ENCODE assay signal across 8 cellular contexts in genomic region chr2:187553908-187554703, GRCh38. TPM values are rescaled to one million over a fixed set of nuclear protein-coding genes. Genes with fewer than 3 reads are reported as not detected.
DNase-seq lines count a peak whose midpoint lies in the region; ATAC-seq, FAIRE-seq and TF ChIP-seq lines count a peak whose summit lies in the region.

Gene TFPI (minus strand): TSS chr2:187554435. CDS start chr2:187503768, 50,667 bp downstream.

- H3K36me3 ChIP-seq in Panc1 (ENCODE audit: control insufficient read depth, insufficient read depth, low read length) = peaks cover 7% of the 10 kb centered on the region
- H3K36me3 ChIP-seq in endothelial cell of umbilical vein (ENCODE audit: control insufficient read depth in 2 of 2, extremely low read depth in 1 of 2, insufficient read depth in 2 of 2, low read length in 2 of 2) = no peaks in the 10 kb centered on the region
- no peaks in the 10 kb centered on the region for H3K36me3 ChIP-seq in mucosa of rectum (ENCODE audit: control insufficient read depth in 2 of 2, insufficient read depth in 2 of 2, low read length in 2 of 2)

- intact Hi-C loops in Panc1 (cut with micrococcal nuclease; ENCODE audit: unreplicated experiment) (no loop called here), endothelial cell of umbilical vein (cut with micrococcal nuclease) (loop anchor here (1.0 to 5.0 kb wide), 7 partner anchors 13 to 292 kb away; partner anchors contain the start of gene CALCRL)

- peak within 1 kb of the TSS; percentile 86 for H3K4me2 ChIP-seq in endothelial cell of umbilical vein (ENCODE audit: insufficient read depth, low read length)

- FAIRE-seq in endothelial cell of umbilical vein (lab: Jason Lieb, UNC) = peak; percentile 83

- peaks cover 50% of the 10 kb centered on the region for H3K79me2 ChIP-seq in endothelial cell of umbilical vein (ENCODE audit: control insufficient read depth, insufficient read depth, low read length)

- DNase-seq in EL = peak; percentile 76
- DNase-seq in Panc1 (ENCODE audit: low read depth, low spot score) = no peak
- peak; percentile 93 for DNase-seq in endothelial cell of umbilical vein (ENCODE audit: low read depth, low spot score)
- no peak for DNase-seq in cortex of kidney (lab: John Stamatoyannopoulos, UW)
- DNase-seq in NCI-H1694 (lab: John Stamatoyannopoulos, UW) = no peak
- no peak for DNase-seq in NCI-H1105 treated with DMSO at 0.1 percent for 48 hours (lab: John Stamatoyannopoulos, UW)

- H3K27ac ChIP-seq in Panc1 (ENCODE audit: low read length) = peak within 1 kb of the TSS; percentile 98
- H3K27ac ChIP-seq in endothelial cell of umbilical vein (ENCODE audit: insufficient read depth, low read depth, low read length) = peak within 1 kb of the TSS; percentile 87
- peak within 1 kb of the TSS; percentile 43 to 57 for H3K27ac ChIP-seq in mucosa of rectum (ENCODE audit: low read depth in 2 of 2, low read length in 2 of 2)

- POLR2A ChIA-PET in Panc1 (lab: Charles Lee) = interaction anchor here (0.6 kb wide), 1 partner anchor 12 kb away, joined by 3 read pairs; no protein-coding TSS in a partner anchor
- POLR2A ChIA-PET in endothelial cell of umbilical vein (lab: Charles Lee) = interaction anchor here (0.6 to 2.1 kb wide), 5 partner anchors 7 to 53 kb away, joined by 3 to 14 read pairs (median 4); no protein-coding TSS in a partner anchor

- H3K4me3 ChIP-seq in Panc1 (ENCODE audit: low read depth in 2 of 2, low read length in 2 of 2) = peak within 1 kb of the TSS; percentile 78 to 83
- H3K4me3 ChIP-seq in endothelial cell of umbilical vein (replicated peaks in 1 of 3; ENCODE audit: insufficient read depth in 1 of 3, low read depth in 1 of 3, low read length in 3 of 3) = peak within 1 kb of the TSS; percentile 82 to 95 (median 87)
- H3K4me3 ChIP-seq in mucosa of rectum (ENCODE audit: low read length in 2 of 2) = peak within 1 kb of the TSS; percentile 49 to 75

- in situ Hi-C loops in Panc1 (cut with HindIII; ENCODE audit: low pct_unique_long_range_greater_than_20kb, low sequenced_read_pairs) = no loop called here

- H3K27me3 ChIP-seq in Panc1 (ENCODE audit: control insufficient read depth, insufficient read depth, low read length) = no peaks in the 10 kb centered on the region
- H3K27me3 ChIP-seq in endothelial cell of umbilical vein (ENCODE audit: control insufficient read depth in 2 of 2, insufficient read depth in 2 of 2, low read length in 2 of 2) = no peaks in the 10 kb centered on the region
- H3K27me3 ChIP-seq in mucosa of rectum (ENCODE audit: control insufficient read depth in 2 of 2, insufficient read depth in 2 of 2, low read length in 2 of 2) = no peaks in the 10 kb centered on the region

- peak; percentile 90 for ATAC-seq in Panc1
- ATAC-seq in HG02763 (IDR thresholded peaks at IDR 0.05; ENCODE audit: unreplicated experiment) = no peak

- no peaks in the 10 kb centered on the region for H3K9me1 ChIP-seq in endothelial cell of umbilical vein (replicated peaks; ENCODE audit: control insufficient read depth, extremely low read depth, insufficient read depth, low read length)

- H3K9ac ChIP-seq in endothelial cell of umbilical vein (replicated peaks; ENCODE audit: extremely low read depth, insufficient read depth, low read length) (peak within 1 kb of the TSS; percentile 98), mucosa of rectum (ENCODE audit: low read depth in 1 of 2, low read length in 2 of 2) (peak within 1 kb of the TSS; percentile 47 to 72)

- BruUV-seq in Panc1 (replicated peaks; lab: Mats Ljungman, UMichigan) (no TSS peak), endothelial cell of umbilical vein (replicated peaks; lab: Mats Ljungman, UMichigan) (TSS peak; percentile 60)

- H2AFZ ChIP-seq in endothelial cell of umbilical vein (ENCODE audit: low read depth, low read length) = no peak within 1 kb of the TSS

- no peaks in the 10 kb centered on the region for H3K9me3 ChIP-seq in Panc1 (ENCODE audit: control insufficient read depth, insufficient read depth, low read depth, low read length)
- no peaks in the 10 kb centered on the region for H3K9me3 ChIP-seq in endothelial cell of umbilical vein (replicated peaks; ENCODE audit: control insufficient read depth, insufficient read depth, low read length)
- H3K9me3 ChIP-seq in mucosa of rectum (ENCODE audit: control insufficient read depth in 2 of 2, low read length in 2 of 2) = no peaks in the 10 kb centered on the region

- CTCF ChIA-PET in Panc1 (lab: Charles Lee) = interaction anchor here (1.3 kb wide), 1 partner anchor 54 kb away, joined by 3 read pairs; no protein-coding TSS in a partner anchor
- CTCF ChIA-PET in endothelial cell of umbilical vein (lab: Charles Lee) = interaction anchor here (0.7 to 2.3 kb wide), 11 partner anchors 8 to 289 kb away, joined by 3 to 26 read pairs (median 4); no protein-coding TSS in a partner anchor

- peak; percentile 97 for TF ChIP-seq POLR2A in endothelial cell of umbilical vein (IDR thresholded peaks at IDR 0.05; ENCODE audit: low read depth, low read length)

- dilution Hi-C loops in endothelial cell of umbilical vein (cut with MboI; ENCODE audit: extremely low pct_ligation_motif_present, low sequenced_read_pairs) = no loop called here

- no peaks in the 10 kb centered on the region for H4K20me1 ChIP-seq in endothelial cell of umbilical vein (replicated peaks; ENCODE audit: control insufficient read depth, extremely low read depth, insufficient read depth, low read length)

- TF ChIP-seq CTCF in Panc1 (IDR thresholded peaks at IDR 0.05) (no peak), endothelial cell of umbilical vein (IDR thresholded peaks at IDR 0.05; ENCODE audit: extremely low read depth in 1 of 2, insufficient read depth in 1 of 2, low read depth in 1 of 2, low read length in 2 of 2) (no peak)

- H3K4me1 ChIP-seq in Panc1 (ENCODE audit: control insufficient read depth, insufficient read depth, low read length) (peaks cover 39% of the 10 kb centered on the region), endothelial cell of umbilical vein (ENCODE audit: control insufficient read depth, extremely low read depth, insufficient read depth, low read length) (peaks cover 37% of the 10 kb centered on the region), mucosa of rectum (ENCODE audit: control insufficient read depth in 2 of 2, insufficient read depth in 2 of 2, low read length in 2 of 2) (no peaks in the 10 kb centered on the region)

TF ChIP-seq in endothelial cell of umbilical vein, 7 proteins besides CTCF, POLR2A, EP300 and RAD21:
- TF ChIP-seq EZH2 (IDR thresholded peaks at IDR 0.05; ENCODE audit: borderline replicate concordance, low read depth, low read length, severe bottlenecking) = no peak
- TF ChIP-seq POLR2AphosphoS5 (IDR thresholded peaks at IDR 0.05; ENCODE audit: insufficient read depth, low read depth, low read length) = peak; percentile 78
- peak; percentile 83 for TF ChIP-seq GATA2 (IDR thresholded peaks at IDR 0.05; ENCODE audit: insufficient read depth, insufficient read length, low read depth, low read length)
- peak; percentile 27 for TF ChIP-seq JUN (IDR thresholded peaks at IDR 0.05; ENCODE audit: borderline replicate concordance, insufficient read depth, insufficient read length, low read depth)
- TF ChIP-seq, protein P1, sequence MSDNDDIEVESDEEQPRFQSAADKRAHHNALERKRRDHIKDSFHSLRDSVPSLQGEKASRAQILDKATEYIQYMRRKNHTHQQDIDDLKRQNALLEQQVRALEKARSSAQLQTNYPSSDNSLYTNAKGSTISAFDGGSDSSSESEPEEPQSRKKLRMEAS (IDR thresholded peaks at IDR 0.05; ENCODE audit: insufficient read depth, insufficient read length) = no peak
- no peak for TF ChIP-seq MYC (IDR thresholded peaks at IDR 0.05; ENCODE audit: low read depth, low read length)
- peak; percentile 19 for TF ChIP-seq FOS (IDR thresholded peaks at IDR 0.05; ENCODE audit: borderline replicate concordance, insufficient read depth, low read length)

RNA-seq across cellular contexts. Expression of gene TFPI, which starts in this region (rescaled TPM):
- total RNA-seq in Panc1 (2021; ENCODE audit: unreplicated experiment) = 129 TPM
- 51.3 TPM for polyA plus RNA-seq in Panc1 (2012; ENCODE audit: insufficient read length)
- total RNA-seq in endothelial cell of umbilical vein = 266 and 286 TPM in 2 replicates
- 138 and 177 TPM in 2 replicates for polyA plus RNA-seq in endothelial cell of umbilical vein
- 185 and 186 TPM in 2 replicates for polyA plus RNA-seq in endothelial cell of umbilical vein (2011; cell fraction: cytosol; rRNA removed)
- 210 and 230 TPM in 2 replicates for polyA plus RNA-seq in endothelial cell of umbilical vein (2011; cell fraction: nucleus; rRNA removed)
- 245 and 277 TPM in 2 replicates for polyA plus RNA-seq in endothelial cell of umbilical vein (2012)
- polyA minus RNA-seq in endothelial cell of umbilical vein = 332 and 378 TPM in 2 replicates
- 21.1 TPM for polyA minus RNA-seq in endothelial cell of umbilical vein (2011; cell fraction: cytosol; rRNA and poly(A)+ RNA removed)
- polyA minus RNA-seq in endothelial cell of umbilical vein (2011; cell fraction: nucleus; rRNA and poly(A)+ RNA removed) = 645 and 1,049 TPM in 2 replicates

Comparison
In these comparisons a context has a peak if more than half of its experiments do, and no peak if none do; other contexts are left out.
1. DNase-seq: peak in EL (single experiment) and endothelial cell of umbilical vein (single experiment); none in Panc1 (single experiment), cortex of kidney (single experiment), NCI-H1694 (single experiment) and NCI-H1105 treated with DMSO at 0.1 percent for 48 hours (single experiment).
2. Peak in every context shown above with its lines, with median percentiles within 50 percentile points of each other: H3K27ac ChIP-seq and H3K4me3 ChIP-seq.